13 cellular contexts compared by ENCODE assay signal in the genomic region with DNA sequence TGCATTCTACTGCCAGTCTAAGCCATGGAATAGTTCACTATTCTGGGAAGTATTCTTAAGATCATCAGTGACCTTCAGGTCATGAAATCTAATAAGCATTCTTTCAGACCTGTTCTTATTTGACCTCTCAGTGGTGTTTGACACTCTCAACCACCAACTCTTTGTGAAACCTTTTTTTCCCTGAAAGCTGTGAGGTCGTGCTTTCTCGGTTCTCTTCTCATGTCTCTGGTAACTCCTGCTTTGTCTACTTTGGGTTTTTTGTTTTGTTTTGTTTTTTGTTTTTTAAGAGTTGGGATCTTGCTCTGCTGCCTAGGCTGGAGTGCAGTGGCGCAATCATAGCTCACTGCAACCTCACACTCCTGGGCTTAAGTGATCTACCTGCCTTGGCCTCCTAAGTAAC. TPM values are rescaled to one million over a fixed set of nuclear protein-coding genes. Genes with fewer than 3 reads are reported as not detected.
DNase-seq lines count a peak whose midpoint lies in the region; ATAC-seq and TF ChIP-seq lines count a peak whose summit lies in the region.
"Had no signal": no experiment of that assay in that cellular context is flagged by ENCODE, and none has a peak within 500 bp of the region (broad histone marks: within the 10 kb centered on the region; RNA-seq: fewer than 3 reads in every experiment).

No MANE protein-coding gene starts in this region.

- no peak overlapping the region for H3K4me2 ChIP-seq in hepatocyte

- H3K4me1 ChIP-seq in body of pancreas (no peaks in the 10 kb centered on the region), hepatocyte (ENCODE audit: insufficient read depth) (peaks cover 3% of the 10 kb centered on the region)
- H3K4me1 ChIP-seq: SJSA1 had no signal

- WGBS in body of pancreas, 2 donors = 87 to 95% methylated on average over 3 of the region's 3 CpGs
- 94% methylated on average over 3 of the region's 3 CpGs for WGBS in hepatocyte (ENCODE audit: low lambda C conversion rate, missing lambda C conversion rate)

- H3K9me3 ChIP-seq in body of pancreas (no peaks in the 10 kb centered on the region), hepatocyte (ENCODE audit: low read depth) (no peaks in the 10 kb centered on the region)
- H3K9me3 ChIP-seq: SJSA1, spleen had no signal

- peaks cover 11% of the 10 kb centered on the region for H3K9me3 Mint-ChIP-seq in dendritic cell treated with granulocyte-macrophage colony-stimulating factor and Interleukin-4, amounts not matched to agents 40 ng/mL and 50 ng/mL, for 4 days

- H3K27ac ChIP-seq in body of pancreas = no peak overlapping the region
- H3K27ac ChIP-seq in hepatocyte = no peak overlapping the region
- H3K27ac ChIP-seq: SJSA1, spleen had no signal

- DNase-seq in body of pancreas (no peak), hepatocyte (ENCODE audit: low spot score) (no peak), GM19238 (ENCODE audit: insufficient read length, low spot score) (no peak), NCI-H446 treated with DMSO at 0.1 percent for 48 hours (lab: John Stamatoyannopoulos, UW) (no peak)
- DNase-seq: activated CD4-positive, alpha-beta T cell treated with anti-CD3 and anti-CD28 coated beads, Interleukin-2, amount 50 U/mL, for 4 hours; amygdala; NCI-H2227 treated with DMSO at 0.1 percent for 48 hours; spleen had no signal

- peaks cover 76% of the 10 kb centered on the region for H3K79me2 ChIP-seq in hepatocyte

- no peak overlapping the region for H3K4me3 Mint-ChIP-seq in dendritic cell treated with granulocyte-macrophage colony-stimulating factor and Interleukin-4, amounts not matched to agents 40 ng/mL and 50 ng/mL, for 4 days

- no peak overlapping the region for H2AFZ ChIP-seq in hepatocyte

- no peak for TF ChIP-seq CTCF in body of pancreas (IDR thresholded peaks at IDR 0.05)
- TF ChIP-seq CTCF in hepatocyte (IDR thresholded peaks at IDR 0.05; ENCODE audit: poor library complexity) = no peak

- H3K27ac Mint-ChIP-seq in dendritic cell treated with granulocyte-macrophage colony-stimulating factor and Interleukin-4, amounts not matched to agents 40 ng/mL and 50 ng/mL, for 4 days = peak overlapping the region; percentile 45

- peaks cover 7% of the 10 kb centered on the region for H3K36me3 Mint-ChIP-seq in dendritic cell treated with granulocyte-macrophage colony-stimulating factor and Interleukin-4, amounts not matched to agents 40 ng/mL and 50 ng/mL, for 4 days (ENCODE audit: low read depth)

- no peaks in the 10 kb centered on the region for H3K9me2 ChIP-seq in hepatocyte (replicated peaks; ENCODE audit: insufficient read depth)

- peaks cover 40% of the 10 kb centered on the region for H3K4me1 Mint-ChIP-seq in dendritic cell treated with granulocyte-macrophage colony-stimulating factor and Interleukin-4, amounts not matched to agents 40 ng/mL and 50 ng/mL, for 4 days (ENCODE audit: low read depth)

- H3K27me3 ChIP-seq in body of pancreas = no peaks in the 10 kb centered on the region
- H3K27me3 ChIP-seq in hepatocyte = no peaks in the 10 kb centered on the region
- H3K27me3 ChIP-seq: SJSA1, spleen had no signal

- ATAC-seq in GM18858 (IDR thresholded peaks at IDR 0.05; ENCODE audit: unreplicated experiment) (peak; percentile 90), GM21515 (IDR thresholded peaks at IDR 0.05; ENCODE audit: unreplicated experiment) (peak; percentile 88), HG03097 (IDR thresholded peaks at IDR 0.05; ENCODE audit: low FRiP score, unreplicated experiment) (peak; percentile 73), body of pancreas (no peak)

- no peak overlapping the region for H3K4me3 ChIP-seq in body of pancreas
- no peak overlapping the region for H3K4me3 ChIP-seq in hepatocyte
- H3K4me3 ChIP-seq: SJSA1, spleen had no signal

- no peak for TF ChIP-seq POLR2A in body of pancreas (IDR thresholded peaks at IDR 0.05)

- H3K36me3 ChIP-seq in body of pancreas (replicated peaks in 1 of 2; ENCODE audit: insufficient read depth in 1 of 2, low read depth in 2 of 2) (no peaks in the 10 kb centered on the region), hepatocyte (replicated peaks; ENCODE audit: insufficient read depth, low read depth) (no peaks in the 10 kb centered on the region)
- H3K36me3 ChIP-seq: SJSA1, spleen had no signal

- no peaks in the 10 kb centered on the region for H4K20me1 ChIP-seq in hepatocyte (ENCODE audit: insufficient read depth, poor library complexity, severe bottlenecking)

- intact Hi-C loops in dendritic cell treated with granulocyte-macrophage colony-stimulating factor and Interleukin-4, amounts not matched to agents 40 ng/mL and 50 ng/mL, for 4 days (cut with micrococcal nuclease) = no loop called here
- intact Hi-C loops in body of pancreas (cut with DNase I) = no loop called here

- H3K27me3 Mint-ChIP-seq in dendritic cell treated with granulocyte-macrophage colony-stimulating factor and Interleukin-4, amounts not matched to agents 40 ng/mL and 50 ng/mL, for 4 days = no peaks in the 10 kb centered on the region

RNA-seq across cellular contexts. Expression of a gene that starts 56.3 kb away (rescaled TPM):
- total RNA-seq in body of pancreas (10 to 100 TPM in 1 of 2 donors, 1 to 10 TPM in 1; 6.2 to 13.5 TPM), hepatocyte (11.9 and 14.5 TPM in 2 replicates)
- polyA plus RNA-seq in hepatocyte = 11.9 and 12.1 TPM in 2 replicates
